Comparison of ENCODE assay signal across 1 cellular context in genomic region chr12:122421815-122422737, GRCh38.
A peak's percentile ranks its signal among the peaks of the same experiment; 100 is the strongest.
TF ChIP-seq lines count a peak whose summit lies in the region.

CLIP1 (minus strand) TSS chr12:122422669; CDS start chr12:122380452, 42,217 bp downstream.

TF ChIP-seq in H1, 55 proteins besides CTCF, POLR2A, EP300 and RAD21 (continued from another document):
- TF ChIP-seq SIN3A (conservative IDR thresholded peaks at IDR 0.05 in 1 of 2, IDR thresholded peaks at IDR 0.05 in 1 of 2; ENCODE audit: low read depth in 1 of 2, low read length in 2 of 2), result peak in 1 of 2 experiments; percentile 76; a peak in 2 of 4 replicates
- no peak for TF ChIP-seq KDM5A (IDR thresholded peaks at IDR 0.05; ENCODE audit: low read length)
- no peak for TF ChIP-seq BACH1 (IDR thresholded peaks at IDR 0.05; ENCODE audit: low read length)
- no peak for TF ChIP-seq JUN (IDR thresholded peaks at IDR 0.05; ENCODE audit: low read depth, low read length)
- TF ChIP-seq ATF2 (IDR thresholded peaks at IDR 0.05; ENCODE audit: low read length), result no peak
- no peak for TF ChIP-seq MAFK (IDR thresholded peaks at IDR 0.05; ENCODE audit: low read depth, low read length)
- TF ChIP-seq CBX5 (IDR thresholded peaks at IDR 0.05; ENCODE audit: low read depth, low read length), result no peak
- peak; percentile 83 for TF ChIP-seq TBP (IDR thresholded peaks at IDR 0.05; ENCODE audit: low read depth, low read length)
- no peak for TF ChIP-seq SP2 (IDR thresholded peaks at IDR 0.05; ENCODE audit: low read length)
- TF ChIP-seq ASH2L (IDR thresholded peaks at IDR 0.05; ENCODE audit: low read length), result no peak
- no peak for TF ChIP-seq SIX5 (IDR thresholded peaks at IDR 0.05; ENCODE audit: low read depth, low read length)
- TF ChIP-seq HDAC2 (IDR thresholded peaks at IDR 0.05; ENCODE audit: borderline replicate concordance in 1 of 2, low read depth in 2 of 2, low read length in 2 of 2), result 0 out of 4 replicates have a peak, but pooled peaks of 1 of the 2 experiments have one; percentile 80
- TF ChIP-seq CTBP2 (IDR thresholded peaks at IDR 0.05; ENCODE audit: borderline replicate concordance, insufficient read depth, insufficient read length, low read length), result peak; percentile 83
- no peak for TF ChIP-seq GTF2F1 (IDR thresholded peaks at IDR 0.05; ENCODE audit: borderline replicate concordance, low read depth, low read length)
- TF ChIP-seq KDM4A (IDR thresholded peaks at IDR 0.05; ENCODE audit: low read depth, low read length, severe bottlenecking), result peak; percentile 66
- no peak for TF ChIP-seq BCL11A (IDR thresholded peaks at IDR 0.05; ENCODE audit: low read depth in 2 of 2, low read length in 2 of 2)
- TF ChIP-seq, protein P1, sequence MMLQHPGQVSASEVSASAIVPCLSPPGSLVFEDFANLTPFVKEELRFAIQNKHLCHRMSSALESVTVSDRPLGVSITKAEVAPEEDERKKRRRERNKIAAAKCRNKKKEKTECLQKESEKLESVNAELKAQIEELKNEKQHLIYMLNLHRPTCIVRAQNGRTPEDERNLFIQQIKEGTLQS (IDR thresholded peaks at IDR 0.05; ENCODE audit: insufficient read depth, low read depth, low read length), result no peak
- peak; percentile 67 for TF ChIP-seq PHF8 (conservative IDR thresholded peaks at IDR 0.05; ENCODE audit: low read depth, low read length)
